In the genomic region with DNA sequence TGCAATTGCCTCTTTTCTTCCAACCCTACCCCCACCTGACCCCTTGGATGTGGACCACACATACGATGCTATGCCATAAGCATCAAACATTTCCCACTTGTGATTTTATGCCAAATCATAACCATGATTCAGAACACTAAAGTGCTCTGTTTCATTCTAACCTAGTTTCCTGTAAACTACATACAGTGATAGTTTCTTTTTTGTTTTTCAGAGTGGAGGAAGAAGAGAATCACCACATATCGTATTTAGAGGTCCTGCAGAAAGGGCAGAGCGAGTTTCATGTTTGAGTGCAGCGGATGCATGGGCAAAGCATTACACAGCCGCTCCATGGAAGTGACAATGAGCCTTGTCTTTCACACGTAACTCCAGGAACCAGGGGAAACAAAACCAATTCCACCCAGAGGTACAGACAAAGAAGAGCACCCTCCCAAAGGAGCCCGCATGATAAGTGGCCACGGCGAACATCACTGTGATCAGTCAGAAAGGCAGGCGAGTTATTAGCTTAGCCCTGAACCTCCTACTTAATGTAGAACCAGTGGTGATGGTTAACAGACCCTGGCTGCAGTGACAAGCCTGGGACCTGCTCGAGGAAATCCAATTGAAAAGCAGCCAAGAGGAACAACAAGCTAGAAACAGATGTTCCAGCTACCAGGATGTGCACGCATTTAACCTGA, we compare ENCODE assay signal across 8 cellular contexts.
DNase-seq lines count a peak whose midpoint lies in the region; ATAC-seq, FAIRE-seq and TF ChIP-seq lines count a peak whose summit lies in the region.

No MANE protein-coding gene starts in this region.

- TF ChIP-seq CTCF in uterus (IDR thresholded peaks at IDR 0.05) (no peak), kidney (IDR thresholded peaks at IDR 0.05; ENCODE audit: borderline replicate concordance, extremely low read depth, insufficient read depth) (no peak)

- DNase-seq in EH (ENCODE audit: low read depth) = peak; percentile 37
- peak; percentile 35 for DNase-seq in adipocyte (ENCODE audit: low read depth)
- DNase-seq in uterus = no peak
- no peak for DNase-seq in kidney
- no peak for DNase-seq in cortex of kidney (lab: John Stamatoyannopoulos, UW)
- DNase-seq in NCI-H1417 treated with DMSO at 0.1 percent for 48 hours (lab: John Stamatoyannopoulos, UW) = no peak

- H3K9me3 ChIP-seq in adipocyte (ENCODE audit: control insufficient read depth, low read length) = no peaks in the 10 kb centered on the region
- H3K9me3 ChIP-seq in uterus = no peaks in the 10 kb centered on the region
- H3K9me3 ChIP-seq in kidney (ENCODE audit: control insufficient read depth in 1 of 2, low read length in 2 of 2) = no peaks in the 10 kb centered on the region

- peak; percentile 70 for ATAC-seq in GM19372 (IDR thresholded peaks at IDR 0.05; ENCODE audit: low read depth, unreplicated experiment)
- peak; percentile 81 for ATAC-seq in HG03342 (IDR thresholded peaks at IDR 0.05; ENCODE audit: unreplicated experiment)

- peaks cover 8% of the 10 kb centered on the region for H3K4me1 ChIP-seq in adipocyte (ENCODE audit: control insufficient read depth, insufficient read depth, low read length)
- no peaks in the 10 kb centered on the region for H3K4me1 ChIP-seq in uterus
- peaks cover 0 to 3% of the 10 kb centered on the region in 2 donors for H3K4me1 ChIP-seq in kidney (ENCODE audit: control insufficient read depth in 1 of 2, insufficient read depth in 1 of 2, low read depth in 1 of 2, low read length in 2 of 2)

- H3K9ac ChIP-seq in adipocyte (ENCODE audit: low read length) (no peak overlapping the region), kidney (ENCODE audit: low read length in 2 of 2) (no peak overlapping the region)

- intact Hi-C loops in uterus (cut with DNase I; ENCODE audit: low total_unique reads) = no loop called here
- intact Hi-C loops in kidney (cut with DNase I) = no loop called here

- H3K36me3 ChIP-seq in adipocyte (ENCODE audit: control insufficient read depth, insufficient read depth, low read length, severe bottlenecking) (no peaks in the 10 kb centered on the region), uterus (no peaks in the 10 kb centered on the region), kidney (ENCODE audit: control insufficient read depth in 1 of 2, insufficient read depth in 2 of 2, low read length in 2 of 2) (no peaks in the 10 kb centered on the region)

- H3K27ac ChIP-seq in uterus (no peak overlapping the region), kidney (ENCODE audit: low read depth in 2 of 2, low read length in 2 of 2) (no peak overlapping the region)

- no peak for TF ChIP-seq POLR2A in uterus (IDR thresholded peaks at IDR 0.05)

- H3K4me3 ChIP-seq in adipocyte (ENCODE audit: low read length) = peak overlapping the region; percentile 26
- no peak overlapping the region for H3K4me3 ChIP-seq in uterus
- H3K4me3 ChIP-seq in kidney (ENCODE audit: low read length in 2 of 2) = no peak overlapping the region

- no peak for FAIRE-seq in kidney (lab: Jason Lieb, UNC)

- H3K27me3 ChIP-seq in adipocyte (replicated peaks; ENCODE audit: control insufficient read depth, insufficient read depth, low read length) (no peaks in the 10 kb centered on the region), uterus (no peaks in the 10 kb centered on the region)

Comparison
In these comparisons a context has a peak if more than half of its experiments do, and no peak if none do; other contexts are left out.
1. DNase-seq: peak in EH (single experiment) and adipocyte (single experiment); none in uterus (0 of 2), kidney (single experiment), cortex of kidney (single experiment) and NCI-H1417 treated with DMSO at 0.1 percent for 48 hours (single experiment).